In the genomic region with DNA sequence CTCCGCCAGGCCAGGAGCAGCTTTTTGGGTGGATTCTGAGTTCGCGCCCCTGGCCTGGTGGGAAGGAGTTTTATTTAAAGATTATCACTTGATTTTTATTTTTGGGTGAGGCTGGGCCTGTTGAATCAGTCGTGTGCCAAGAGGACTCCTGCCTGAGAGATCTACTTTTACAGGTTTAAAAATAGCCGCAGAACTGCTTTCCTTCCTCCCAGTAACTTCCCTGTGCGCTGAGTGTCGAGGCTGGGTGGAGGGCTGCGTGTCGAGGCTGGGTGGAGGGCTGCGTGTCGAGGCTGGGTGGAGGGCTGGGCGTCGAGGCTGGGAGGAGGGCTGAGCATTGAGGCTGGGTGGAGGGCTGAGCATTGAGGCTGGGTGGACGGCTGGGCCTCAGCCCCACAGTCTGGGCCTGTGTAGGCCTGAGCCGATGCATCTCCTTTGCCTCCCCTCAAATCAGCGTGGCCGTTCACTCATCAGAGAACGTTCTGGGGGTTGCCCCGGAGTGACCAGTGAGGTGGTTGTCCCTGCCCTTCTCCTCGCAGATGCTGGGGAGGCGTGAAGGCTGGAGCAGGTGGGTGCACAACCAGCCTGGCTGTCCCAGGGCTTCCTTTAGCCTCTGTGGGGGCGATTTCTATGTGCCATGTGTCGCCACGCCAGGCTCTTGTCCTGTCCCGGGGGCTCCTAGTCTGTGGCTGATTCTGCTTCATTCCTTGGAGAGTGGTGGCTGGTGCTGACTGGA, we compare ENCODE assay signal across 14 cellular contexts. TPM values are rescaled to one million over a fixed set of nuclear protein-coding genes. Genes with fewer than 3 reads are reported as not detected.
DNase-seq lines count a peak whose midpoint lies in the region; ATAC-seq, FAIRE-seq and TF ChIP-seq lines count a peak whose summit lies in the region.
"Had no signal": no experiment of that assay in that cellular context is flagged by ENCODE, and none has a peak within 500 bp of the region (broad histone marks: within the 10 kb centered on the region; RNA-seq: fewer than 3 reads in every experiment).

No MANE protein-coding gene starts in this region.

- H3K79me2 ChIP-seq in K562 (ENCODE audit: control insufficient read depth, insufficient read depth, low read length) (peaks cover 60% of the 10 kb centered on the region), HepG2 (ENCODE audit: insufficient read depth, low read length) (no peaks in the 10 kb centered on the region)

- H3K36me3 ChIP-seq in K562 (ENCODE audit: control insufficient read depth, insufficient read depth, low read length) (peaks cover 3% of the 10 kb centered on the region; the same call in 1 of the 3 replicates), HepG2 (replicated peaks in 1 of 2; ENCODE audit: control insufficient read depth in 1 of 2, insufficient read depth in 2 of 2, low read length in 2 of 2) (0 out of 5 replicates have a peak, but pooled peaks cover 0 to 3% of the 10 kb centered on the region in 2 experiments), stomach smooth muscle (ENCODE audit: control insufficient read depth in 2 of 2, insufficient read depth in 2 of 2, low read length in 2 of 2) (no peaks in the 10 kb centered on the region), HAP-1 (replicated peaks) (no peaks in the 10 kb centered on the region)

- no peak for TF ChIP-seq POLR2A in K562 (conservative IDR thresholded peaks at IDR 0.05)
- no peak for TF ChIP-seq POLR2A in HepG2 (IDR thresholded peaks at IDR 0.05; ENCODE audit: insufficient read depth in 1 of 2, low read depth in 2 of 2, low read length in 2 of 2)

- in situ Hi-C loops in KBM-7 (cut with MboI; ENCODE audit: low pct_unique_long_range_greater_than_20kb, low sequenced_read_pairs) (no loop called here), K562 (cut with MboI) (no loop called here), HepG2 (cut with HindIII; ENCODE audit: extremely low pct_ligation_motif_present, low pct_unique_long_range_greater_than_20kb) (loop anchor here (25.0 kb wide), 1 partner anchor 88 kb away; no protein-coding TSS in a partner anchor), HAP-1 (cut with MboI; ENCODE audit: low sequenced_read_pairs) (no loop called here)

- H3K4me1 ChIP-seq in K562 (replicated peaks in 1 of 2; ENCODE audit: control insufficient read depth in 2 of 2, insufficient read depth in 2 of 2, low read length in 2 of 2) (peaks cover 41 to 59% of the 10 kb centered on the region in 2 experiments), HepG2 (ENCODE audit: insufficient read depth, low read length) (peaks cover 70% of the 10 kb centered on the region), stomach smooth muscle (ENCODE audit: control insufficient read depth, insufficient read depth, low read length) (peaks cover 17% of the 10 kb centered on the region), HAP-1 (no peaks in the 10 kb centered on the region)

- FAIRE-seq in K562 (lab: Jason Lieb, UNC) (no peak), HepG2 (lab: Jason Lieb, UNC) (no peak)

- 69% methylated on average over 7 of the region's 25 CpGs for WGBS in K562 (ENCODE audit: insufficient coverage, low coverage, missing lambda C conversion rate)
- WGBS in HepG2 (ENCODE audit: low lambda C conversion rate) = 92% methylated on average over 14 of the region's 25 CpGs

- BruUV-seq in K562 (replicated peaks; lab: Mats Ljungman, UMichigan) (no TSS peak), HepG2 (replicated peaks; lab: Mats Ljungman, UMichigan) (no TSS peak)

- H2AFZ ChIP-seq in K562 (ENCODE audit: low read depth, low read length) = no peak overlapping the region
- no peak overlapping the region for H2AFZ ChIP-seq in HepG2 (ENCODE audit: low read length)

- H3K9me3 ChIP-seq in K562 (replicated peaks; ENCODE audit: control insufficient read depth, insufficient read depth, low read depth, low read length) (no peaks in the 10 kb centered on the region), HepG2 (ENCODE audit: low read length) (no peaks in the 10 kb centered on the region), stomach smooth muscle (ENCODE audit: control insufficient read depth in 2 of 2, low read length in 2 of 2) (no peaks in the 10 kb centered on the region), HAP-1 (no peaks in the 10 kb centered on the region)

- no peaks in the 10 kb centered on the region for H3K27me3 ChIP-seq in K562 (ENCODE audit: control insufficient read depth in 2 of 2, insufficient read depth in 2 of 2, low read length in 2 of 2)
- H3K27me3 ChIP-seq in HepG2 (ENCODE audit: control insufficient read depth in 1 of 2, insufficient read depth in 2 of 2, low read length in 2 of 2) = no peaks in the 10 kb centered on the region
- no peaks in the 10 kb centered on the region for H3K27me3 ChIP-seq in stomach smooth muscle (ENCODE audit: control insufficient read depth in 1 of 2, insufficient read depth in 2 of 2, low read length in 2 of 2)
- no peaks in the 10 kb centered on the region for H3K27me3 ChIP-seq in HAP-1 (ENCODE audit: low read depth)

- CTCF ChIA-PET in K562 (lab: Yijun Ruan, JAX; ENCODE audit: low intra/inter-chr PET ratio) = no interaction called here
- CTCF ChIA-PET in HepG2 (lab: Yijun Ruan, JAX; ENCODE audit: low intra/inter-chr PET ratio, low total read pairs) = no interaction called here

- H4K20me1 ChIP-seq in K562 (replicated peaks; ENCODE audit: control insufficient read depth, insufficient read depth, low read length) (no peaks in the 10 kb centered on the region), HepG2 (ENCODE audit: insufficient read depth, low read length) (no peaks in the 10 kb centered on the region)

- TF ChIP-seq EP300 in K562 (IDR thresholded peaks at IDR 0.05; ENCODE audit: low read length) = no peak
- TF ChIP-seq EP300 in HepG2 (IDR thresholded peaks at IDR 0.05; ENCODE audit: low read depth in 2 of 2, low read length in 2 of 2) = no peak
- no peak for TF ChIP-seq EP300 in HepG2 (CRISPR knock-in tag; IDR thresholded peaks at IDR 0.05; ENCODE audit: borderline replicate concordance)

- no peaks in the 10 kb centered on the region for H3K9me1 ChIP-seq in K562 (ENCODE audit: control insufficient read depth, insufficient read depth, low read length)

- no peak for TF ChIP-seq CTCF in K562 (IDR thresholded peaks at IDR 0.05 in 2 of 3, conservative IDR thresholded peaks at IDR 0.05 in 1 of 3; ENCODE audit: insufficient read depth in 2 of 3, low read depth in 1 of 3, low read length in 3 of 3)
- TF ChIP-seq CTCF in HepG2 (CRISPR knock-in tag; IDR thresholded peaks at IDR 0.05) = no peak

- ATAC-seq in K562 = no peak
- ATAC-seq in HepG2 = no peak
- ATAC-seq in GM18861 (IDR thresholded peaks at IDR 0.05; ENCODE audit: unreplicated experiment) = no peak
- ATAC-seq: CD8-positive, alpha-beta T cell had no signal

- DNase-seq in KBM-7 (peak; percentile 39), K562 (ENCODE audit: extremely low read depth in 1 of 4, low spot score in 3 of 4) (no peak), HepG2 (ENCODE audit: low spot score) (no peak), HAP-1 (ENCODE audit: low spot score in 2 of 2) (no peak), GM19238 (ENCODE audit: insufficient read length, low spot score) (no peak), SW480 (ENCODE audit: low spot score) (no peak)
- DNase-seq: activated CD4-positive, alpha-beta T cell treated with anti-CD3 and anti-CD28 coated beads, Interleukin-2, amount 50 U/mL, for 48 hours; CD8-positive, alpha-beta T cell; posterior cingulate gyrus; stimulated activated CD4-positive, alpha-beta T cell treated with anti-CD3 and anti-CD28 coated beads, Interleukin-2, amount 100 ng/mL, for 48 hours; stimulated activated naive CD4-positive, alpha-beta T cell; T-helper 2 cell had no signal

- H3K4me3 ChIP-seq in K562 = no peak overlapping the region
- no peak overlapping the region for H3K4me3 ChIP-seq in HepG2 (replicated peaks in 1 of 3; ENCODE audit: insufficient read depth in 1 of 3, low read depth in 2 of 3, low read length in 3 of 3)
- H3K4me3 ChIP-seq in stomach smooth muscle (ENCODE audit: low read length in 2 of 2) = no peak overlapping the region
- H3K4me3 ChIP-seq in HAP-1 = no peak overlapping the region

- H3K4me2 ChIP-seq in K562 (ENCODE audit: insufficient read depth, low read length) (peak overlapping the region; percentile 66; the same call in 1 of the 2 replicates), HepG2 (ENCODE audit: low read depth, low read length) (no peak overlapping the region)

- POLR2A ChIA-PET in K562 (lab: Yijun Ruan, JAX) (interaction anchor here (1.2 kb wide), 1 partner anchor 15 kb away, joined by 3 read pairs; no protein-coding TSS in a partner anchor), HepG2 (lab: Yijun Ruan, JAX) (no interaction called here)

- TF ChIP-seq RAD21 in K562 (CRISPR knock-in tag; conservative IDR thresholded peaks at IDR 0.05 in 1 of 2, IDR thresholded peaks at IDR 0.05 in 1 of 2) = no peak
- no peak for TF ChIP-seq RAD21 in HepG2 (CRISPR knock-in tag; IDR thresholded peaks at IDR 0.05)

- H3K27ac ChIP-seq in K562 (ENCODE audit: extremely low read depth, low read depth, low read length) = peak overlapping the region; percentile 75
- H3K27ac ChIP-seq in HepG2 (ENCODE audit: extremely low read length, insufficient read depth, low read length) = no peak overlapping the region
- peak overlapping the region; percentile 11 for H3K27ac ChIP-seq in stomach smooth muscle (ENCODE audit: low read length)

- intact Hi-C loops in K562 (cut with micrococcal nuclease) (no loop called here), HepG2 (cut with micrococcal nuclease; ENCODE audit: unreplicated experiment) (loop anchor here (5.0 kb wide), 1 partner anchor 73 kb away; no protein-coding TSS in a partner anchor)

- peak overlapping the region; percentile 45 to 86; a peak in 3 of 4 replicates for H3K9ac ChIP-seq in K562 (ENCODE audit: insufficient read depth in 1 of 2, low read depth in 2 of 2, low read length in 2 of 2)
- H3K9ac ChIP-seq in HepG2 (ENCODE audit: insufficient read depth, low read depth, low read length) = no peak overlapping the region
- no peak overlapping the region for H3K9ac ChIP-seq in stomach smooth muscle (ENCODE audit: low read length in 2 of 2)

RNA-seq across cellular contexts. Expression of a gene that starts 30.1 kb away (rescaled TPM):
- 92.4 and 123 TPM in 2 replicates for total RNA-seq in K562 (2011; cell fraction: chromatin; rRNA removed; ENCODE audit: low replicate concordance)
- 64.0 and 80.4 TPM in 2 replicates for total RNA-seq in K562 (2011; cell fraction: nucleolus; rRNA removed)
- 41.7 and 59.0 TPM in 2 replicates for total RNA-seq in K562 (2011; cell fraction: nucleoplasm; rRNA removed)
- 44.8 and 52.4 TPM in 2 replicates for total RNA-seq in K562 (2014; rRNA removed)
- total RNA-seq in K562 (2014; rRNA removed; fragmentation: Illumina TruSeq; extraction: Trizol) = 13.6 and 14.1 TPM in 2 replicates
- 16.0 and 18.6 TPM in 2 replicates for total RNA-seq in K562 (2015; rRNA removed; fragmentation: Illumina TruSeq; extraction: Trizol)
- total RNA-seq in K562 (2021) = 44.0 and 45.4 TPM in 2 replicates
- polyA plus RNA-seq in K562 (2011; rRNA removed) = 31.9 and 35.5 TPM in 2 replicates
- 14.5 and 32.1 TPM in 2 replicates for polyA plus RNA-seq in K562 (2011; cell fraction: cytosol; rRNA removed)
- 70.0 and 77.3 TPM in 2 replicates for polyA plus RNA-seq in K562 (2011; cell fraction: nucleus; rRNA removed)
- 17.3 and 43.4 TPM in 2 replicates for polyA plus RNA-seq in K562 (2012)
- 13.7 and 15.3 TPM in 2 replicates for polyA plus RNA-seq in K562 (2014; fragmentation: Illumina TruSeq; extraction: Trizol)
- under 1 TPM; 0.18 to 0.28 TPM for polyA plus RNA-seq in K562 (2014; fragmentation: Nextera tagmentation; extraction: Ambion mirVana)
- polyA plus RNA-seq in K562 (2014; rRNA removed) = 31.5 and 37.3 TPM in 2 replicates
- 34.2 and 53.1 TPM in 2 replicates for polyA minus RNA-seq in K562 (2011; rRNA and poly(A)+ RNA removed)
- 20.3 and 27.3 TPM in 2 replicates for polyA minus RNA-seq in K562 (2011; cell fraction: cytosol; rRNA and poly(A)+ RNA removed)
- 21.4 and 52.2 TPM in 2 replicates for polyA minus RNA-seq in K562 (2011; cell fraction: nucleus; rRNA and poly(A)+ RNA removed)
- 12.9 and 15.7 TPM in 2 replicates for total RNA-seq in HepG2 (2016; rRNA removed; fragmentation: Illumina TruSeq; extraction: Trizol)
- 14.1 and 16.3 TPM in 2 replicates for total RNA-seq in HepG2 (2016; cell fraction: cytosol; rRNA removed; fragmentation: Illumina TruSeq; extraction: Trizol; ENCODE audit: low read depth)
- total RNA-seq in HepG2 (2016; cell fraction: insoluble cytoplasmic fraction; rRNA removed; fragmentation: Illumina TruSeq; extraction: Trizol) = 6.4 and 16.5 TPM in 2 replicates
- 12.4 and 12.8 TPM in 2 replicates for total RNA-seq in HepG2 (2016; cell fraction: membrane; rRNA removed; fragmentation: Illumina TruSeq; extraction: Trizol)
- total RNA-seq in HepG2 (2016; cell fraction: nucleus; rRNA removed; fragmentation: Illumina TruSeq; extraction: Trizol) = 23.1 and 33.6 TPM in 2 replicates
- 15.2 and 16.8 TPM in 2 replicates for polyA plus RNA-seq in HepG2 (2011; rRNA removed)
- 9.6 and 13.3 TPM in 2 replicates for polyA plus RNA-seq in HepG2 (2011; cell fraction: cytosol; rRNA removed)
- 31.6 and 32.7 TPM in 2 replicates for polyA plus RNA-seq in HepG2 (2011; cell fraction: nucleus; rRNA removed)
- 11.1 and 12.7 TPM in 2 replicates for polyA plus RNA-seq in HepG2 (2012)
- 2.2 and 2.8 TPM in 2 replicates for polyA plus RNA-seq in HepG2 (2016; cell fraction: cytosol; fragmentation: Illumina TruSeq; extraction: Trizol; ENCODE audit: low read depth)
- polyA plus RNA-seq in HepG2 (2016; cell fraction: insoluble cytoplasmic fraction; fragmentation: Illumina TruSeq; extraction: Trizol; ENCODE audit: low read depth) = 5.3 and 6.3 TPM in 2 replicates
- polyA plus RNA-seq in HepG2 (2016; cell fraction: membrane; fragmentation: Illumina TruSeq; extraction: Trizol; ENCODE audit: low read depth) = 4.4 and 6.1 TPM in 2 replicates
- 20.4 and 22.4 TPM in 2 replicates for polyA plus RNA-seq in HepG2 (2016; cell fraction: nucleus; fragmentation: Illumina TruSeq; extraction: Trizol; ENCODE audit: insufficient read depth, low read depth)
- 27.9 and 38.7 TPM in 2 replicates for polyA minus RNA-seq in HepG2 (2011; rRNA and poly(A)+ RNA removed; ENCODE audit: low replicate concordance)
- polyA minus RNA-seq in HepG2 (2011; cell fraction: cytosol; rRNA and poly(A)+ RNA removed) = 10.0 and 13.9 TPM in 2 replicates
- 18.5 and 30.2 TPM in 2 replicates for polyA minus RNA-seq in HepG2 (2011; cell fraction: nucleus; rRNA and poly(A)+ RNA removed)

Comparison
In these comparisons a context has a peak if more than half of its experiments do, and no peak if none do; other contexts are left out.
1. H3K9ac ChIP-seq: peak in K562 (2 of 2); none in HepG2 (single experiment) and stomach smooth muscle (0 of 2).